ENCODE assay signal across 7 cellular contexts in genomic region chr6:43171284-43172126, GRCh38. TPM values are rescaled to one million over a fixed set of nuclear protein-coding genes. Genes with fewer than 3 reads are reported as not detected.
DNase-seq lines count a peak whose midpoint lies in the region; ATAC-seq and TF ChIP-seq lines count a peak whose summit lies in the region.

No MANE protein-coding gene starts in this region.

- H3K36me3 ChIP-seq in HEK293 (ENCODE audit: control insufficient read depth in 2 of 2, insufficient read depth in 1 of 2, low read length in 2 of 2) (peaks cover 14 to 23% of the 10 kb centered on the region in 2 experiments; a peak in 2 of 3 replicates), NT2/D1 (ENCODE audit: insufficient read depth, insufficient read length, low read length) (peaks cover 25% of the 10 kb centered on the region), ascending aorta (peaks cover 14% of the 10 kb centered on the region in 2 donors)

- ATAC-seq in GM18508 (IDR thresholded peaks at IDR 0.05; ENCODE audit: insufficient read depth, unreplicated experiment): peak; percentile 5
- peak; percentile 66 for ATAC-seq in stimulated activated effector memory CD8-positive, alpha-beta T cell treated with anti-CD3 and anti-CD28 coated beads, Interleukin-12 subunit alpha, Interleukin-12 subunit beta, amount 100 ng/mL, for 72 hours

- no peaks in the 10 kb centered on the region for H3K9me3 ChIP-seq in HEK293 (ENCODE audit: control insufficient read depth, insufficient read depth, low read depth, low read length)
- H3K9me3 ChIP-seq in NT2/D1 (ENCODE audit: insufficient read depth, low read length): no peaks in the 10 kb centered on the region
- no peaks in the 10 kb centered on the region for H3K9me3 ChIP-seq in ascending aorta

- H3K27ac Mint-ChIP-seq in stimulated activated effector memory CD8-positive, alpha-beta T cell treated with anti-CD3 and anti-CD28 coated beads, Interleukin-12 subunit alpha, Interleukin-12 subunit beta, amount 100 ng/mL, for 72 hours: peak overlapping the region; percentile 95

- POLR2A ChIA-PET in HEK293 (lab: Yijun Ruan, JAX): interaction anchor here (1.0 to 2.4 kb wide), 4 partner anchors 9 to 242 kb away, joined by 4 to 12 read pairs (median 4); partner anchors contain the start of genes CNPY3 and CUL9

- no peaks in the 10 kb centered on the region for H3K27me3 ChIP-seq in NT2/D1 (ENCODE audit: insufficient read depth, insufficient read length)
- H3K27me3 ChIP-seq in ascending aorta: no peaks in the 10 kb centered on the region

- intact Hi-C loops in ascending aorta (cut with DNase I): loop anchor here (2.0 to 10.0 kb wide), 7 partner anchors 159 to 1127 kb away; partner anchors contain the start of genes BICRAL, HSP90AB1, KLHDC3 and MEA1

- TF ChIP-seq CTCF in HEK293 (tag by site-specific recombination; IDR thresholded peaks at IDR 0.05): no peak
- peak; percentile 20 to 96 (median 49) for TF ChIP-seq CTCF in ascending aorta (IDR thresholded peaks at IDR 0.05)

- peak overlapping the region; percentile 98 for H3K27ac ChIP-seq in HEK293 (ENCODE audit: extremely low read depth, low read depth, low read length)
- peak overlapping the region; percentile 98 for H3K27ac ChIP-seq in ascending aorta

- peaks cover 45% of the 10 kb centered on the region for H3K36me3 Mint-ChIP-seq in stimulated activated effector memory CD8-positive, alpha-beta T cell treated with anti-CD3 and anti-CD28 coated beads, Interleukin-12 subunit alpha, Interleukin-12 subunit beta, amount 100 ng/mL, for 72 hours

- H3K4me3 ChIP-seq in HEK293 (ENCODE audit: low read depth, low read length) (peak overlapping the region; percentile 82), NT2/D1 (ENCODE audit: insufficient read length, low read depth) (peak overlapping the region; percentile 82), ascending aorta (peak overlapping the region; percentile 88 to 95)

- no peaks in the 10 kb centered on the region for H3K9me3 Mint-ChIP-seq in stimulated activated effector memory CD8-positive, alpha-beta T cell treated with anti-CD3 and anti-CD28 coated beads, Interleukin-12 subunit alpha, Interleukin-12 subunit beta, amount 100 ng/mL, for 72 hours

- H3K4me3 Mint-ChIP-seq in stimulated activated effector memory CD8-positive, alpha-beta T cell treated with anti-CD3 and anti-CD28 coated beads, Interleukin-12 subunit alpha, Interleukin-12 subunit beta, amount 100 ng/mL, for 72 hours: peak overlapping the region; percentile 89

- H3K4me1 ChIP-seq in HEK293 (ENCODE audit: control insufficient read depth, insufficient read depth, low read length) (peaks cover 15% of the 10 kb centered on the region), NT2/D1 (ENCODE audit: insufficient read depth, insufficient read length) (peaks cover 7% of the 10 kb centered on the region), ascending aorta (peaks cover 8 to 30% of the 10 kb centered on the region in 2 donors)

- CTCF ChIA-PET in HEK293 (lab: Yijun Ruan, JAX): interaction anchor here (0.6 to 2.6 kb wide), 6 partner anchors 9 to 385 kb away, joined by 3 to 11 read pairs (median 4); partner anchors contain the start of genes CUL9 and DNPH1

- H3K4me1 Mint-ChIP-seq in stimulated activated effector memory CD8-positive, alpha-beta T cell treated with anti-CD3 and anti-CD28 coated beads, Interleukin-12 subunit alpha, Interleukin-12 subunit beta, amount 100 ng/mL, for 72 hours: peaks cover 54% of the 10 kb centered on the region

- DNase-seq in NT2/D1 (ENCODE audit: low read depth, low spot score): no peak
- no peak for DNase-seq in ascending aorta (ENCODE audit: low spot score in 2 of 2)
- peak; percentile 12 for DNase-seq in iris pigment epithelial cell (ENCODE audit: low read depth)
- peak; percentile 33 to 74 for DNase-seq in stimulated activated effector memory CD8-positive, alpha-beta T cell treated with anti-CD3 and anti-CD28 coated beads, Interleukin-12 subunit alpha, Interleukin-12 subunit beta, amount 100 ng/mL, for 72 hours (ENCODE audit: low spot score in 2 of 2)
- no peak for DNase-seq in hippocampal formation (lab: John Stamatoyannopoulos, UW)

- peak overlapping the region; percentile 92 for H3K9ac ChIP-seq in NT2/D1 (ENCODE audit: insufficient read length, low read depth)

TF ChIP-seq in HEK293, 187 proteins besides CTCF, POLR2A, EP300 and RAD21 (continues in another document):
- TF ChIP-seq ZNF132 (tag by site-specific recombination; IDR thresholded peaks at IDR 0.05; ENCODE audit: borderline replicate concordance) (no peak), GLI4 (tag by site-specific recombination; IDR thresholded peaks at IDR 0.05) (no peak), ZBTB44 (tag by site-specific recombination; IDR thresholded peaks at IDR 0.05) (peak; percentile 75), TCF7L2 (IDR thresholded peaks at IDR 0.05; ENCODE audit: borderline replicate concordance, low read depth, low read length) (no peak), ZNF639 (tag by site-specific recombination; IDR thresholded peaks at IDR 0.05) (no peak), ZNF280D (tag by site-specific recombination; IDR thresholded peaks at IDR 0.05) (no peak), ZNF211 (tag by site-specific recombination; IDR thresholded peaks at IDR 0.05; ENCODE audit: low read depth) (no peak), ZNF514 (tag by site-specific recombination; IDR thresholded peaks at IDR 0.05) (no peak), TRIM28 (IDR thresholded peaks at IDR 0.05; ENCODE audit: borderline replicate concordance, low read length) (no peak), ZNF112 (tag by site-specific recombination; IDR thresholded peaks at IDR 0.05) (no peak), IKZF3 (tag by site-specific recombination; IDR thresholded peaks at IDR 0.05) (peak; percentile 40)

RNA-seq across cellular contexts. Expression of gene SRF, which starts 0.4 kb away (rescaled TPM):
- 71.2 TPM for total RNA-seq in ascending aorta

RNA-seq across cellular contexts. Expression of gene CUL9, which starts 10.5 kb away (rescaled TPM):
- total RNA-seq in ascending aorta: 36.1 TPM

RNA-seq across cellular contexts. Expression of gene DNPH1, which starts 57.8 kb away (rescaled TPM):
- 39.1 TPM for total RNA-seq in ascending aorta

Comparison
In these comparisons a context has a peak if more than half of its experiments do, and no peak if none do; other contexts are left out.
1. DNase-seq: peak in iris pigment epithelial cell (single experiment) and stimulated activated effector memory CD8-positive, alpha-beta T cell treated with anti-CD3 and anti-CD28 coated beads, Interleukin-12 subunit alpha, Interleukin-12 subunit beta, amount 100 ng/mL, for 72 hours (2 of 2); none in NT2/D1 (single experiment), ascending aorta (0 of 2) and hippocampal formation (0 of 2).
2. Peak in every context shown above with its lines, with median percentiles within 50 percentile points of each other: H3K4me3 ChIP-seq.